In the genomic region with DNA sequence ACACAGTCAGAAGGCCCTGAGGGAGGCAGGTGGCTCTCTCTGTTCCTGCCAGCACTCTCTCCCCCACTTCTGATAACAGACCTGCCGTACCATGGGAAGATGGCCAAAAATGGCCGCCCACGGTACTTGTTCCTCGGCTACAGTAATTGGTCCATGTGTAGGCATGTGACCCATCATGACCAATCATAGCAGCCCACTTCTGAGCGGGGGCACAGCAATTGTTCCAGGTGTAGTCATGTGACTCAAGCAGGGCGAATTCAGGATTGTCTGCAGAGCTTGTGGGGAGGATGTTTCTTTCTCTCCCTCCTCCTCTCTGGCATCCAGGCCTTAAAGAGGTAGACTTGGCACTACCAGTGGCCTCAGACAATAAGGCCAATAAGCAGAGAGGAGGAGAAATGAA, we compare ENCODE assay signal across 20 cellular contexts.
DNase-seq lines count a peak whose midpoint lies in the region; ATAC-seq, FAIRE-seq and TF ChIP-seq lines count a peak whose summit lies in the region.
"Had no signal": no experiment of that assay in that cellular context is flagged by ENCODE, and none has a peak within 500 bp of the region (broad histone marks: within the 10 kb centered on the region; RNA-seq: fewer than 3 reads in every experiment).

No MANE protein-coding gene starts in this region.

- intact Hi-C loops in K562 (cut with micrococcal nuclease): no loop called here

- H3K36me3 Mint-ChIP-seq in stimulated activated effector memory CD8-positive, alpha-beta T cell treated with anti-CD3 and anti-CD28 coated beads, Interleukin-12 subunit alpha, Interleukin-12 subunit beta, amount 100 ng/mL, for 72 hours: no peaks in the 10 kb centered on the region
- H3K36me3 Mint-ChIP-seq: neural progenitor cell, T-cell had no signal

- peaks cover 74% of the 10 kb centered on the region for H3K4me1 ChIP-seq in A549
- no peaks in the 10 kb centered on the region; a peak in 1 of 5 replicates for H3K4me1 ChIP-seq in K562 (replicated peaks in 1 of 2; ENCODE audit: control insufficient read depth in 2 of 2, insufficient read depth in 2 of 2, low read length in 2 of 2)
- peaks cover 24% of the 10 kb centered on the region for H3K4me1 ChIP-seq in muscle layer of colon (ENCODE audit: insufficient read depth, low read length)
- H3K4me1 ChIP-seq: Peyer's patch, tibial nerve had no signal

- TF ChIP-seq POLR2A in A549 (IDR thresholded peaks at IDR 0.05; ENCODE audit: low read length) (no peak), K562 (conservative IDR thresholded peaks at IDR 0.05) (no peak)

- ATAC-seq in A549 (peak; percentile 61 to 63; a peak in 5 of 6 replicates), K562 (peak; percentile 89), HG02763 (IDR thresholded peaks at IDR 0.05; ENCODE audit: unreplicated experiment) (no peak)
- no peak for ATAC-seq in stimulated activated effector memory CD8-positive, alpha-beta T cell treated with anti-CD3 and anti-CD28 coated beads, Interleukin-12 subunit alpha, Interleukin-12 subunit beta, amount 100 ng/mL, for 72 hours
- ATAC-seq: gastroesophageal sphincter, T-cell had no signal

- H3K27ac ChIP-seq in A549 (peak overlapping the region in 1 of 2 experiments; percentile 46; a peak in 2 of 6 replicates), K562 (ENCODE audit: extremely low read depth, low read depth, low read length) (no peak overlapping the region), muscle layer of colon (ENCODE audit: low read depth, low read length) (peak overlapping the region; percentile 6)
- H3K27ac ChIP-seq: gastroesophageal sphincter, neural progenitor cell, Peyer's patch, tibial nerve had no signal

- peaks cover 3% of the 10 kb centered on the region; the same call in 1 of the 3 replicates for H3K79me2 ChIP-seq in K562 (ENCODE audit: control insufficient read depth, insufficient read depth, low read length)

- H3K4me1 Mint-ChIP-seq in stimulated activated effector memory CD8-positive, alpha-beta T cell treated with anti-CD3 and anti-CD28 coated beads, Interleukin-12 subunit alpha, Interleukin-12 subunit beta, amount 100 ng/mL, for 72 hours: no peaks in the 10 kb centered on the region
- H3K4me1 Mint-ChIP-seq: activated B cell treated with CpG ODN at 0.5 μM for 24 hours had no signal

- in situ Hi-C loops in K562 (cut with MboI): no loop called here

- no peak for TF ChIP-seq RAD21 in A549 (conservative IDR thresholded peaks at IDR 0.05 in 1 of 2, IDR thresholded peaks at IDR 0.05 in 1 of 2)
- no peak for TF ChIP-seq RAD21 in K562 (CRISPR knock-in tag; conservative IDR thresholded peaks at IDR 0.05 in 1 of 2, IDR thresholded peaks at IDR 0.05 in 1 of 2)

- DNase-seq in A549 (ENCODE audit: low read depth in 1 of 2, low spot score in 1 of 2) (peak; percentile 52 to 56), NCI-H2029 treated with DMSO at 0.1 percent for 48 hours (lab: John Stamatoyannopoulos, UW) (peak; percentile 94), K562 (ENCODE audit: extremely low read depth in 1 of 4, low spot score in 3 of 4) (peak; percentile 30 to 75 (median 53)), MG63 (no peak), foreskin melanocyte (no peak)
- no peak for DNase-seq in stimulated activated effector memory CD8-positive, alpha-beta T cell treated with anti-CD3 and anti-CD28 coated beads, Interleukin-12 subunit alpha, Interleukin-12 subunit beta, amount 100 ng/mL, for 72 hours (ENCODE audit: low spot score in 2 of 2)
- DNase-seq: activated B cell treated with CpG ODN at 0.5 μM for 24 hours; cerebellar nuclear complex; H9; NCI-H526 treated with DMSO at 0.1 percent for 48 hours; Peyer's patch; sigmoid colon; stimulated activated CD4-positive, alpha-beta T cell treated with anti-CD3 and anti-CD28 coated beads, Interleukin-4, amount 100 ng/mL, for 24 hours; T-cell had no signal

- no peaks in the 10 kb centered on the region for H4K20me1 ChIP-seq in K562 (replicated peaks; ENCODE audit: control insufficient read depth, insufficient read depth, low read length)

- FAIRE-seq in A549 (lab: Jason Lieb, UNC) (no peak), K562 (lab: Jason Lieb, UNC) (peak; percentile 82)
- FAIRE-seq: endometrium had no signal

- TF ChIP-seq CTCF in A549 (IDR thresholded peaks at IDR 0.05) (no peak), K562 (IDR thresholded peaks at IDR 0.05 in 2 of 3, conservative IDR thresholded peaks at IDR 0.05 in 1 of 3; ENCODE audit: insufficient read depth in 2 of 3, low read depth in 1 of 3, low read length in 3 of 3) (no peak)

- BruUV-seq in K562 (replicated peaks; lab: Mats Ljungman, UMichigan): no TSS peak

- no peak overlapping the region for H3K4me3 ChIP-seq in A549
- H3K4me3 ChIP-seq in K562: no peak overlapping the region
- H3K4me3 ChIP-seq in muscle layer of colon (ENCODE audit: low read depth in 1 of 2, low read length in 2 of 2): no peak overlapping the region
- H3K4me3 ChIP-seq in MG63: no peak overlapping the region
- H3K4me3 ChIP-seq: gastroesophageal sphincter, neural progenitor cell, Peyer's patch, sigmoid colon, tibial nerve had no signal

- H3K4me2 ChIP-seq in A549: no peak overlapping the region
- peak overlapping the region; percentile 18 for H3K4me2 ChIP-seq in K562 (ENCODE audit: insufficient read depth, low read length)
- H3K4me2 ChIP-seq: neural progenitor cell had no signal

- H3K9me3 ChIP-seq in A549 (no peaks in the 10 kb centered on the region), K562 (replicated peaks; ENCODE audit: control insufficient read depth, insufficient read depth, low read depth, low read length) (no peaks in the 10 kb centered on the region), muscle layer of colon (ENCODE audit: low read length) (no peaks in the 10 kb centered on the region), MG63 (no peaks in the 10 kb centered on the region)
- H3K9me3 ChIP-seq: gastroesophageal sphincter, Peyer's patch, sigmoid colon, tibial nerve had no signal

- H3K9ac ChIP-seq in K562 (ENCODE audit: insufficient read depth in 1 of 2, low read depth in 2 of 2, low read length in 2 of 2) (no peak overlapping the region), muscle layer of colon (ENCODE audit: low read length) (no peak overlapping the region)
- H3K9ac ChIP-seq: neural progenitor cell had no signal

- H3K4me3 Mint-ChIP-seq in stimulated activated effector memory CD8-positive, alpha-beta T cell treated with anti-CD3 and anti-CD28 coated beads, Interleukin-12 subunit alpha, Interleukin-12 subunit beta, amount 100 ng/mL, for 72 hours: no peak overlapping the region
- H3K4me3 Mint-ChIP-seq: activated B cell treated with CpG ODN at 0.5 μM for 24 hours, H9, neural progenitor cell, T-cell had no signal

- H3K36me3 ChIP-seq in K562 (ENCODE audit: control insufficient read depth, insufficient read depth, low read length) (peaks cover 5% of the 10 kb centered on the region; the same call in 1 of the 3 replicates), muscle layer of colon (ENCODE audit: insufficient read depth, low read length) (no peaks in the 10 kb centered on the region), MG63 (peaks cover 39% of the 10 kb centered on the region)
- H3K36me3 ChIP-seq: gastroesophageal sphincter, neural progenitor cell, Peyer's patch, sigmoid colon, tibial nerve had no signal

- H2AFZ ChIP-seq in K562 (ENCODE audit: low read depth, low read length): peak overlapping the region; percentile 33; the same call in 1 of the 2 replicates
- H2AFZ ChIP-seq: neural progenitor cell had no signal

- TF ChIP-seq EP300 in A549 (IDR thresholded peaks at IDR 0.05) (no peak), K562 (IDR thresholded peaks at IDR 0.05; ENCODE audit: low read length) (no peak)

- WGBS in A549 (ENCODE audit: missing lambda C conversion rate): 76% methylated on average over 6 of the region's 6 CpGs
- 22% methylated on average over 6 of the region's 6 CpGs for WGBS in K562 (ENCODE audit: insufficient coverage, low coverage, missing lambda C conversion rate)

- no peaks in the 10 kb centered on the region for H3K9me1 ChIP-seq in K562 (ENCODE audit: control insufficient read depth, insufficient read depth, low read length)

- CTCF ChIA-PET in A549 (lab: Yijun Ruan, JAX) (interaction anchor here (0.7 to 2.1 kb wide), 4 partner anchors 10 to 234 kb away, joined by 3 to 14 read pairs (median 6); no protein-coding TSS in a partner anchor), K562 (lab: Yijun Ruan, JAX; ENCODE audit: low intra/inter-chr PET ratio) (no interaction called here)

- POLR2A ChIA-PET in A549 (lab: Yijun Ruan, JAX) (no interaction called here), K562 (lab: Yijun Ruan, JAX) (no interaction called here)

- no peaks in the 10 kb centered on the region for H3K9me3 Mint-ChIP-seq in stimulated activated effector memory CD8-positive, alpha-beta T cell treated with anti-CD3 and anti-CD28 coated beads, Interleukin-12 subunit alpha, Interleukin-12 subunit beta, amount 100 ng/mL, for 72 hours
- H3K9me3 Mint-ChIP-seq: activated B cell treated with CpG ODN at 0.5 μM for 24 hours, H9, neural progenitor cell, T-cell had no signal

- H3K27me3 ChIP-seq in K562 (ENCODE audit: control insufficient read depth in 2 of 2, insufficient read depth in 2 of 2, low read length in 2 of 2): no peaks in the 10 kb centered on the region
- no peaks in the 10 kb centered on the region for H3K27me3 ChIP-seq in muscle layer of colon (ENCODE audit: control insufficient read depth in 1 of 2, insufficient read depth in 2 of 2, low read length in 2 of 2)
- no peaks in the 10 kb centered on the region for H3K27me3 ChIP-seq in MG63
- H3K27me3 ChIP-seq: gastroesophageal sphincter, neural progenitor cell, Peyer's patch, sigmoid colon, tibial nerve had no signal

- H3K27ac Mint-ChIP-seq in stimulated activated effector memory CD8-positive, alpha-beta T cell treated with anti-CD3 and anti-CD28 coated beads, Interleukin-12 subunit alpha, Interleukin-12 subunit beta, amount 100 ng/mL, for 72 hours: no peak overlapping the region
- H3K27ac Mint-ChIP-seq: activated B cell treated with CpG ODN at 0.5 μM for 24 hours, neural progenitor cell, T-cell had no signal

TF ChIP-seq in A549, 52 proteins besides CTCF, POLR2A, EP300 and RAD21 (continues in another document):
- TF ChIP-seq, protein P1, sequence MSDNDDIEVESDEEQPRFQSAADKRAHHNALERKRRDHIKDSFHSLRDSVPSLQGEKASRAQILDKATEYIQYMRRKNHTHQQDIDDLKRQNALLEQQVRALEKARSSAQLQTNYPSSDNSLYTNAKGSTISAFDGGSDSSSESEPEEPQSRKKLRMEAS (IDR thresholded peaks at IDR 0.05): 0 out of 2 replicates have a peak, but pooled peaks have one; percentile 13

TF ChIP-seq in K562, 482 proteins besides CTCF, POLR2A, EP300 and RAD21 (continues in another document):
- peak; percentile 9 for TF ChIP-seq FOS (IDR thresholded peaks at IDR 0.05; ENCODE audit: extremely low read depth, insufficient read length)
- TF ChIP-seq, protein P2, sequence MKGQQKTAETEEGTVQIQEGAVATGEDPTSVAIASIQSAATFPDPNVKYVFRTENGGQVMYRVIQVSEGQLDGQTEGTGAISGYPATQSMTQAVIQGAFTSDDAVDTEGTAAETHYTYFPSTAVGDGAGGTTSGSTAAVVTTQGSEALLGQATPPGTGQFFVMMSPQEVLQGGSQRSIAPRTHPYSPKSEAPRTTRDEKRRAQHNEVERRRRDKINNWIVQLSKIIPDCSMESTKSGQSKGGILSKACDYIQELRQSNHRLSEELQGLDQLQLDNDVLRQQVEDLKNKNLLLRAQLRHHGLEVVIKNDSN (CRISPR knock-in tag; IDR thresholded peaks at IDR 0.05): peak; percentile 90

Comparison
In these comparisons a context has a peak if more than half of its experiments do, and no peak if none do; other contexts are left out.
1. ATAC-seq: peak in A549 (2 of 2) and K562 (single experiment); none in stimulated activated effector memory CD8-positive, alpha-beta T cell treated with anti-CD3 and anti-CD28 coated beads, Interleukin-12 subunit alpha, Interleukin-12 subunit beta, amount 100 ng/mL, for 72 hours (single experiment) and HG02763 (single experiment).
2. DNase-seq: peak in A549 (2 of 2), NCI-H2029 treated with DMSO at 0.1 percent for 48 hours (single experiment) and K562 (4 of 4); none in MG63 (single experiment), stimulated activated effector memory CD8-positive, alpha-beta T cell treated with anti-CD3 and anti-CD28 coated beads, Interleukin-12 subunit alpha, Interleukin-12 subunit beta, amount 100 ng/mL, for 72 hours (0 of 2) and foreskin melanocyte (single experiment).